Comparison of ENCODE assay signal across 1 cellular context in the genomic region with DNA sequence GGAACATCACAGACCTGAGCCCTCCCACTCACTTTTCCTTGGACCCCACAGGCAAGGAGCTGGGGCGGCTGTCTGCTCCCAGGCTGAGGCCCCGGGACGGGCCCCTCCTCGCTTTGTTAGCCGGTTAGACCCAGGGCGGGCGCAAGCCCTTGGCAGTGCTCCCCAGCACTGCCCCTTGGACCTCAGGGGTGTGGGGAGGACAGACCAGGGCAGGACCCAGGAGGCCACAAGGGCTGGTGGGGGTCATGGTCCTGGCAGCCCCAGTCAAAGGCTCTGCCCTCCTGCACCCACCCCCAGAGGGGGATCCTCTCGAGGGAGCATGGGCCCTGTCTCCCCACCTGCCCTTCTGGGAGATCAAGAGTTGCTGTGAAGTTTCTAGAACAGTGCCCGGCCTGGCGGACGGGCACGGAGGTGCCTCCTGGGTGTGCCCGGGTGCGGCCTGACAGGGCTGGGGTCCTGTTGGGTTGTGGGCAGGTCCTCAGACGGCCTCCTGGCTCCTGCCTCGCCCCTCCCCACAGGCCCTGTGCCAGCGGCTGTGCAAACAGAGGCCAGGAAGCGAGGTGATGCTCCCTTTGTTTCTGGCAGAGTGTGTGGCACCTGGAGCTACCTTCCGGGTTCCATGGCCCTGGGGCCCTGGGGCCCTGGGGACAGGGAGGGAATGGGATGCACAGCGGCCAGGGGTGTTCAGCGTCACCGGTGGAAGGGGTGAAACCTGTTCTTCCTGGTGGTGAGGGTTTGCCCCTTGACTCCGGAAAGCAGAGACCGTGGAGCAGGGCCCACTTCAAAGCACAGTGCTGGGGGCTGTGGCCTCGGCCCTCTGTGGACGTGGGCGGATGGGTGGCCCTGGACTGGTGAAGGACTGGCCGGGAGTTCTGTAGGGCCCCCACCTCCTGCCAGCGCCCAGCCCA.
TF ChIP-seq lines count a peak whose summit lies in the region.

No MANE protein-coding gene starts in this region.

TF ChIP-seq in HepG2, 621 proteins besides CTCF, POLR2A, EP300 and RAD21 (continued from another document and continues in another):
- TF ChIP-seq MTA1 (CRISPR knock-in tag; IDR thresholded peaks at IDR 0.05; ENCODE audit: borderline replicate concordance), result peak; percentile 43; the same call in 1 of the 2 replicates
- no peak for TF ChIP-seq EED (CRISPR knock-in tag; IDR thresholded peaks at IDR 0.05)
- TF ChIP-seq ZNF792 (CRISPR knock-in tag; IDR thresholded peaks at IDR 0.05), result peak; percentile 25; the same call in 1 of the 2 replicates
- 0 out of 2 replicates have a peak, but pooled peaks have one; percentile 16 for TF ChIP-seq REL (CRISPR knock-in tag; conservative IDR thresholded peaks at IDR 0.05)
- TF ChIP-seq, protein P1, sequence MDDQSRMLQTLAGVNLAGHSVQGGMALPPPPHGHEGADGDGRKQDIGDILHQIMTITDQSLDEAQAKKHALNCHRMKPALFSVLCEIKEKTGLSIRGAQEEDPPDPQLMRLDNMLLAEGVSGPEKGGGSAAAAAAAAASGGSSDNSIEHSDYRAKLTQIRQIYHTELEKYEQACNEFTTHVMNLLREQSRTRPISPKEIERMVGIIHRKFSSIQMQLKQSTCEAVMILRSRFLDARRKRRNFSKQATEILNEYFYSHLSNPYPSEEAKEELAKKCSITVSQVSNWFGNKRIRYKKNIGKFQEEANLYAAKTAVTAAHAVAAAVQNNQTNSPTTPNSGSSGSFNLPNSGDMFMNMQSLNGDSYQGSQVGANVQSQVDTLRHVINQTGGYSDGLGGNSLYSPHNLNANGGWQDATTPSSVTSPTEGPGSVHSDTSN (CRISPR knock-in tag; IDR thresholded peaks at IDR 0.05; ENCODE audit: borderline replicate concordance), result no peak
- TF ChIP-seq, protein P2, sequence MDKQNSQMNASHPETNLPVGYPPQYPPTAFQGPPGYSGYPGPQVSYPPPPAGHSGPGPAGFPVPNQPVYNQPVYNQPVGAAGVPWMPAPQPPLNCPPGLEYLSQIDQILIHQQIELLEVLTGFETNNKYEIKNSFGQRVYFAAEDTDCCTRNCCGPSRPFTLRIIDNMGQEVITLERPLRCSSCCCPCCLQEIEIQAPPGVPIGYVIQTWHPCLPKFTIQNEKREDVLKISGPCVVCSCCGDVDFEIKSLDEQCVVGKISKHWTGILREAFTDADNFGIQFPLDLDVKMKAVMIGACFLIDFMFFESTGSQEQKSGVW (CRISPR knock-in tag; IDR thresholded peaks at IDR 0.05; ENCODE audit: borderline replicate concordance), result no peak
- TF ChIP-seq PHB2 (IDR thresholded peaks at IDR 0.05; ENCODE audit: partially characterized antibody), result no peak
- TF ChIP-seq, protein P3, sequence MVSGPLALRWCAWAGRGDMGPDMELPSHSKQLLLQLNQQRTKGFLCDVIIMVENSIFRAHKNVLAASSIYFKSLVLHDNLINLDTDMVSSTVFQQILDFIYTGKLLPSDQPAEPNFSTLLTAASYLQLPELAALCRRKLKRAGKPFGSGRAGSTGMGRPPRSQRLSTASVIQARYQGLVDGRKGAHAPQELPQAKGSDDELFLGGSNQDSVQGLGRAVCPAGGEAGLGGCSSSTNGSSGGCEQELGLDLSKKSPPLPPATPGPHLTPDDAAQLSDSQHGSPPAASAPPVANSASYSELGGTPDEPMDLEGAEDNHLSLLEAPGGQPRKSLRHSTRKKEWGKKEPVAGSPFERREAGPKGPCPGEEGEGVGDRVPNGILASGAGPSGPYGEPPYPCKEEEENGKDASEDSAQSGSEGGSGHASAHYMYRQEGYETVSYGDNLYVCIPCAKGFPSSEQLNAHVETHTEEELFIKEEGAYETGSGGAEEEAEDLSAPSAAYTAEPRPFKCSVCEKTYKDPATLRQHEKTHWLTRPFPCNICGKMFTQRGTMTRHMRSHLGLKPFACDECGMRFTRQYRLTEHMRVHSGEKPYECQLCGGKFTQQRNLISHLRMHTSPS (CRISPR knock-in tag; IDR thresholded peaks at IDR 0.05; ENCODE audit: low read depth), result peak; percentile 100
- TF ChIP-seq, protein P4, sequence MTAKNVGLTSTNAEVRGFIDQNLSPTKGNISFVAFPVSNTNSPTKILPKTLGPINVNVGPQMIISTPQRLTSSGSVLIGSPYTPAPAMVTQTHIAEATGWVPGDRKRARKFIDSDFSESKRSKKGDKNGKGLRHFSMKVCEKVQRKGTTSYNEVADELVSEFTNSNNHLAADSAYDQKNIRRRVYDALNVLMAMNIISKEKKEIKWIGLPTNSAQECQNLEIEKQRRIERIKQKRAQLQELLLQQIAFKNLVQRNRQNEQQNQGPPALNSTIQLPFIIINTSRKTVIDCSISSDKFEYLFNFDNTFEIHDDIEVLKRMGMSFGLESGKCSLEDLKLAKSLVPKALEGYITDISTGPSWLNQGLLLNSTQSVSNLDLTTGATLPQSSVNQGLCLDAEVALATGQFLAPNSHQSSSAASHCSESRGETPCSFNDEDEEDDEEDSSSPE (CRISPR knock-in tag; IDR thresholded peaks at IDR 0.05), result no peak; the same call in 1 of the 2 replicates
- no peak; the same call in 1 of the 2 replicates for TF ChIP-seq TP53 (CRISPR knock-in tag; conservative IDR thresholded peaks at IDR 0.05)
- no peak for TF ChIP-seq TEAD2 (CRISPR knock-in tag; IDR thresholded peaks at IDR 0.05)
- no peak for TF ChIP-seq MAFG (CRISPR knock-in tag; IDR thresholded peaks at IDR 0.05)
- TF ChIP-seq ZSCAN25 (CRISPR knock-in tag; IDR thresholded peaks at IDR 0.05), result no peak; the same call in 1 of the 2 replicates
- TF ChIP-seq ZKSCAN8 (CRISPR knock-in tag; IDR thresholded peaks at IDR 0.05; ENCODE audit: borderline replicate concordance), result peak; percentile 53; the same call in 1 of the 2 replicates
- no peak for TF ChIP-seq SETDB1 (CRISPR knock-in tag; IDR thresholded peaks at IDR 0.05; ENCODE audit: borderline replicate concordance)
- peak; percentile 77 for TF ChIP-seq GABPB1 (CRISPR knock-in tag; IDR thresholded peaks at IDR 0.05)
- TF ChIP-seq NR2F6 (IDR thresholded peaks at IDR 0.05), result peak; percentile 54
- TF ChIP-seq NR2F6 (CRISPR knock-in tag; IDR thresholded peaks at IDR 0.05), result peak; percentile 40; the same call in 1 of the 2 replicates
- TF ChIP-seq HDAC6 (IDR thresholded peaks at IDR 0.05; ENCODE audit: low read depth, low read length), result no peak
- no peak for TF ChIP-seq ZNF678 (CRISPR knock-in tag; IDR thresholded peaks at IDR 0.05)
- no peak; the same call in 1 of the 2 replicates for TF ChIP-seq ARNT2 (CRISPR knock-in tag; IDR thresholded peaks at IDR 0.05; ENCODE audit: low read depth)
- TF ChIP-seq, protein P5, sequence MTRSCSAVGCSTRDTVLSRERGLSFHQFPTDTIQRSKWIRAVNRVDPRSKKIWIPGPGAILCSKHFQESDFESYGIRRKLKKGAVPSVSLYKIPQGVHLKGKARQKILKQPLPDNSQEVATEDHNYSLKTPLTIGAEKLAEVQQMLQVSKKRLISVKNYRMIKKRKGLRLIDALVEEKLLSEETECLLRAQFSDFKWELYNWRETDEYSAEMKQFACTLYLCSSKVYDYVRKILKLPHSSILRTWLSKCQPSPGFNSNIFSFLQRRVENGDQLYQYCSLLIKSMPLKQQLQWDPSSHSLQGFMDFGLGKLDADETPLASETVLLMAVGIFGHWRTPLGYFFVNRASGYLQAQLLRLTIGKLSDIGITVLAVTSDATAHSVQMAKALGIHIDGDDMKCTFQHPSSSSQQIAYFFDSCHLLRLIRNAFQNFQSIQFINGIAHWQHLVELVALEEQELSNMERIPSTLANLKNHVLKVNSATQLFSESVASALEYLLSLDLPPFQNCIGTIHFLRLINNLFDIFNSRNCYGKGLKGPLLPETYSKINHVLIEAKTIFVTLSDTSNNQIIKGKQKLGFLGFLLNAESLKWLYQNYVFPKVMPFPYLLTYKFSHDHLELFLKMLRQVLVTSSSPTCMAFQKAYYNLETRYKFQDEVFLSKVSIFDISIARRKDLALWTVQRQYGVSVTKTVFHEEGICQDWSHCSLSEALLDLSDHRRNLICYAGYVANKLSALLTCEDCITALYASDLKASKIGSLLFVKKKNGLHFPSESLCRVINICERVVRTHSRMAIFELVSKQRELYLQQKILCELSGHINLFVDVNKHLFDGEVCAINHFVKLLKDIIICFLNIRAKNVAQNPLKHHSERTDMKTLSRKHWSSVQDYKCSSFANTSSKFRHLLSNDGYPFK (CRISPR knock-in tag; IDR thresholded peaks at IDR 0.05; ENCODE audit: borderline replicate concordance), result peak; percentile 30; the same call in 1 of the 2 replicates
- TF ChIP-seq ZFP41 (CRISPR knock-in tag; IDR thresholded peaks at IDR 0.05; ENCODE audit: borderline replicate concordance), result 0 out of 2 replicates have a peak, but pooled peaks have one; percentile 62
- TF ChIP-seq, protein P6, sequence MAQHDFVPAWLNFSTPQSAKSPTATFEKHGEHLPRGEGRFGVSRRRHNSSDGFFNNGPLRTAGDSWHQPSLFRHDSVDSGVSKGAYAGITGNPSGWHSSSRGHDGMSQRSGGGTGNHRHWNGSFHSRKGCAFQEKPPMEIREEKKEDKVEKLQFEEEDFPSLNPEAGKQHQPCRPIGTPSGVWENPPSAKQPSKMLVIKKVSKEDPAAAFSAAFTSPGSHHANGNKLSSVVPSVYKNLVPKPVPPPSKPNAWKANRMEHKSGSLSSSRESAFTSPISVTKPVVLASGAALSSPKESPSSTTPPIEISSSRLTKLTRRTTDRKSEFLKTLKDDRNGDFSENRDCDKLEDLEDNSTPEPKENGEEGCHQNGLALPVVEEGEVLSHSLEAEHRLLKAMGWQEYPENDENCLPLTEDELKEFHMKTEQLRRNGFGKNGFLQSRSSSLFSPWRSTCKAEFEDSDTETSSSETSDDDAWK (CRISPR knock-in tag; IDR thresholded peaks at IDR 0.05), result no peak
- TF ChIP-seq, protein P7, sequence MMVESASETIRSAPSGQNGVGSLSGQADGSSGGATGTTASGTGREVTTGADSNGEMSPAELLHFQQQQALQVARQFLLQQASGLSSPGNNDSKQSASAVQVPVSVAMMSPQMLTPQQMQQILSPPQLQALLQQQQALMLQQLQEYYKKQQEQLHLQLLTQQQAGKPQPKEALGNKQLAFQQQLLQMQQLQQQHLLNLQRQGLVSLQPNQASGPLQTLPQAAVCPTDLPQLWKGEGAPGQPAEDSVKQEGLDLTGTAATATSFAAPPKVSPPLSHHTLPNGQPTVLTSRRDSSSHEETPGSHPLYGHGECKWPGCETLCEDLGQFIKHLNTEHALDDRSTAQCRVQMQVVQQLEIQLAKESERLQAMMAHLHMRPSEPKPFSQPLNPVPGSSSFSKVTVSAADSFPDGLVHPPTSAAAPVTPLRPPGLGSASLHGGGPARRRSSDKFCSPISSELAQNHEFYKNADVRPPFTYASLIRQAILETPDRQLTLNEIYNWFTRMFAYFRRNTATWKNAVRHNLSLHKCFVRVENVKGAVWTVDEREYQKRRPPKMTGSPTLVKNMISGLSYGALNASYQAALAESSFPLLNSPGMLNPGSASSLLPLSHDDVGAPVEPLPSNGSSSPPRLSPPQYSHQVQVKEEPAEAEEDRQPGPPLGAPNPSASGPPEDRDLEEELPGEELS (CRISPR knock-in tag; IDR thresholded peaks at IDR 0.05), result no peak
- TF ChIP-seq, protein P8, sequence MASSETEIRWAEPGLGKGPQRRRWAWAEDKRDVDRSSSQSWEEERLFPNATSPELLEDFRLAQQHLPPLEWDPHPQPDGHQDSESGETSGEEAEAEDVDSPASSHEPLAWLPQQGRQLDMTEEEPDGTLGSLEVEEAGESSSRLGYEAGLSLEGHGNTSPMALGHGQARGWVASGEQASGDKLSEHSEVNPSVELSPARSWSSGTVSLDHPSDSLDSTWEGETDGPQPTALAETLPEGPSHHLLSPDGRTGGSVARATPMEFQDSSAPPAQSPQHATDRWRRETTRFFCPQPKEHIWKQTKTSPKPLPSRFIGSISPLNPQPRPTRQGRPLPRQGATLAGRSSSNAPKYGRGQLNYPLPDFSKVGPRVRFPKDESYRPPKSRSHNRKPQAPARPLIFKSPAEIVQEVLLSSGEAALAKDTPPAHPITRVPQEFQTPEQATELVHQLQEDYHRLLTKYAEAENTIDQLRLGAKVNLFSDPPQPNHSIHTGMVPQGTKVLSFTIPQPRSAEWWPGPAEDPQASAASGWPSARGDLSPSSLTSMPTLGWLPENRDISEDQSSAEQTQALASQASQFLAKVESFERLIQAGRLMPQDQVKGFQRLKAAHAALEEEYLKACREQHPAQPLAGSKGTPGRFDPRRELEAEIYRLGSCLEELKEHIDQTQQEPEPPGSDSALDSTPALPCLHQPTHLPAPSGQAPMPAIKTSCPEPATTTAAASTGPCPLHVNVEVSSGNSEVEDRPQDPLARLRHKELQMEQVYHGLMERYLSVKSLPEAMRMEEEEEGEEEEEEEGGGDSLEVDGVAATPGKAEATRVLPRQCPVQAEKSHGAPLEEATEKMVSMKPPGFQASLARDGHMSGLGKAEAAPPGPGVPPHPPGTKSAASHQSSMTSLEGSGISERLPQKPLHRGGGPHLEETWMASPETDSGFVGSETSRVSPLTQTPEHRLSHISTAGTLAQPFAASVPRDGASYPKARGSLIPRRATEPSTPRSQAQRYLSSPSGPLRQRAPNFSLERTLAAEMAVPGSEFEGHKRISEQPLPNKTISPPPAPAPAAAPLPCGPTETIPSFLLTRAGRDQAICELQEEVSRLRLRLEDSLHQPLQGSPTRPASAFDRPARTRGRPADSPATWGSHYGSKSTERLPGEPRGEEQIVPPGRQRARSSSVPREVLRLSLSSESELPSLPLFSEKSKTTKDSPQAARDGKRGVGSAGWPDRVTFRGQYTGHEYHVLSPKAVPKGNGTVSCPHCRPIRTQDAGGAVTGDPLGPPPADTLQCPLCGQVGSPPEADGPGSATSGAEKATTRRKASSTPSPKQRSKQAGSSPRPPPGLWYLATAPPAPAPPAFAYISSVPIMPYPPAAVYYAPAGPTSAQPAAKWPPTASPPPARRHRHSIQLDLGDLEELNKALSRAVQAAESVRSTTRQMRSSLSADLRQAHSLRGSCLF (CRISPR knock-in tag; IDR thresholded peaks at IDR 0.05; ENCODE audit: borderline replicate concordance), result no peak
- TF ChIP-seq KAT2B (IDR thresholded peaks at IDR 0.05; ENCODE audit: borderline replicate concordance, low read depth, low read length), result no peak
- TF ChIP-seq NFE2L1 (CRISPR knock-in tag; IDR thresholded peaks at IDR 0.05; ENCODE audit: borderline replicate concordance), result 0 out of 2 replicates have a peak, but pooled peaks have one; percentile 13
- TF ChIP-seq, protein P9, sequence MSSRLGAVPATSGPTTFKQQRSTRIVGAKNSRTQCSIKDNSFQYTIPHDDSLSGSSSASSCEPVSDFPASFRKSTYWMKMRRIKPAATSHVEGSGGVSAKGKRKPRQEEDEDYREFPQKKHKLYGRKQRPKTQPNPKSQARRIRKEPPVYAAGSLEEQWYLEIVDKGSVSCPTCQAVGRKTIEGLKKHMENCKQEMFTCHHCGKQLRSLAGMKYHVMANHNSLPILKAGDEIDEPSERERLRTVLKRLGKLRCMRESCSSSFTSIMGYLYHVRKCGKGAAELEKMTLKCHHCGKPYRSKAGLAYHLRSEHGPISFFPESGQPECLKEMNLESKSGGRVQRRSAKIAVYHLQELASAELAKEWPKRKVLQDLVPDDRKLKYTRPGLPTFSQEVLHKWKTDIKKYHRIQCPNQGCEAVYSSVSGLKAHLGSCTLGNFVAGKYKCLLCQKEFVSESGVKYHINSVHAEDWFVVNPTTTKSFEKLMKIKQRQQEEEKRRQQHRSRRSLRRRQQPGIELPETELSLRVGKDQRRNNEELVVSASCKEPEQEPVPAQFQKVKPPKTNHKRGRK (CRISPR knock-in tag; IDR thresholded peaks at IDR 0.05), result no peak
